ENCODE assay signal across 1 cellular context in the genomic region with DNA sequence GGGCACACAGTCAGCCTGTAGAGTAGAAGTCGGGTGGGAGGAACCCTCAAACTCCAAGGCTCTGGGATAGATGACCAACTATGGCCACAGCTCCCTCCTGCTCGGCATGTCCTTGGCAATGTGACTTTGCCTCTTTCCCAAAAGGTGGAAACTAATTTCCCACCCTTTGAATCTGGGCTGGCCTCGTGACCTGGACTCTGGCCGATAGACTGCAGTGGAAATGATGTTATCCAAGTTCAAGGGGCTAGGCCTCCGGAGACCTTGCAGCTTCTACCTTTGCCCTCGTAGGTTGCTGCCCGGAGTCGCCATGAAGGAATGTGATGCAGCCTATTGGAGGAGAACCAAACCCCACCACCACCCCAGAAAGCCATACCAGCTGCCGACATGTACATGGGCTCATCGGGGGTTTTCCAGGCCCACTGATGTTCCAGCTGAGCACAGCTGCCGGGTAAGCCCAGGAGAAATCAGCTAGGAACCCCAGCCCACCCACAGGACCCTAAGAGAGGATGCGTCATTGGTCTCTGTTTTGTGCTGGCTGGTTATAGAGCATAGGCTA.
TF ChIP-seq lines count a peak whose summit lies in the region.

No MANE protein-coding gene starts in this region.

TF ChIP-seq in H1, 55 proteins besides CTCF, POLR2A, EP300 and RAD21:
- TF ChIP-seq, protein P1, sequence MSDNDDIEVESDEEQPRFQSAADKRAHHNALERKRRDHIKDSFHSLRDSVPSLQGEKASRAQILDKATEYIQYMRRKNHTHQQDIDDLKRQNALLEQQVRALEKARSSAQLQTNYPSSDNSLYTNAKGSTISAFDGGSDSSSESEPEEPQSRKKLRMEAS (IDR thresholded peaks at IDR 0.05) = no peak
- no peak for TF ChIP-seq PHF8 (conservative IDR thresholded peaks at IDR 0.05; ENCODE audit: low read depth, low read length)
- no peak for TF ChIP-seq YY1 (IDR thresholded peaks at IDR 0.05; ENCODE audit: low read depth, low read length)
